In the genomic region with DNA sequence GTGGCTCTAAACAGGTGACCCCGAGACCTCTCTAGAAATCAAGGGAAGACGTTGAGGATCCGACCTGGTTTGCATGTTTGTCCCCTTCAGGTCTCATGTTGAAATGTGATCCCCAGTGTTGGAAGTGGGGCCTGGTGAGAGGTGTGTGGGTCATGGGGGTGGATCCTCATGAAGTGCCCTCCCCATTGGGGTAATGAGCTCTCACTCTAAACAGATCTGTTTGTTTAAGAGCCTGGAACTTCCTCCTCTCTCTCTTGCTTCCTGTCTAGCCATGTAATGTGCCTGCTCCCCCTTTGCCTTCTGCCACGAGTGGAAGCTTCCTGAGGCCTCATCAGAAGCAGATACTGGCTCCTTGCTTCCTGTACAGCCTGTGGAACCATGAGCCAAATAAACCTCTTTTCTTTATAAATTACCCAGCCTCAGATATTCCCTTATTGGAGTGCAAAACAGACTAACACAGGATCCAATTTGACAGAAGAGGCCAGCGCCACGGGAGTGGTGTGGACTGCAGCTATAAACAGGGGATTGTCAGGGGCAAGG, we compare ENCODE assay signal across 1 cellular context.
TF ChIP-seq lines count a peak whose summit lies in the region.

No MANE protein-coding gene starts in this region.

TF ChIP-seq in GM23338, 12 proteins besides CTCF, POLR2A, EP300 and RAD21 (continued from another document):
- TF ChIP-seq, protein P1, sequence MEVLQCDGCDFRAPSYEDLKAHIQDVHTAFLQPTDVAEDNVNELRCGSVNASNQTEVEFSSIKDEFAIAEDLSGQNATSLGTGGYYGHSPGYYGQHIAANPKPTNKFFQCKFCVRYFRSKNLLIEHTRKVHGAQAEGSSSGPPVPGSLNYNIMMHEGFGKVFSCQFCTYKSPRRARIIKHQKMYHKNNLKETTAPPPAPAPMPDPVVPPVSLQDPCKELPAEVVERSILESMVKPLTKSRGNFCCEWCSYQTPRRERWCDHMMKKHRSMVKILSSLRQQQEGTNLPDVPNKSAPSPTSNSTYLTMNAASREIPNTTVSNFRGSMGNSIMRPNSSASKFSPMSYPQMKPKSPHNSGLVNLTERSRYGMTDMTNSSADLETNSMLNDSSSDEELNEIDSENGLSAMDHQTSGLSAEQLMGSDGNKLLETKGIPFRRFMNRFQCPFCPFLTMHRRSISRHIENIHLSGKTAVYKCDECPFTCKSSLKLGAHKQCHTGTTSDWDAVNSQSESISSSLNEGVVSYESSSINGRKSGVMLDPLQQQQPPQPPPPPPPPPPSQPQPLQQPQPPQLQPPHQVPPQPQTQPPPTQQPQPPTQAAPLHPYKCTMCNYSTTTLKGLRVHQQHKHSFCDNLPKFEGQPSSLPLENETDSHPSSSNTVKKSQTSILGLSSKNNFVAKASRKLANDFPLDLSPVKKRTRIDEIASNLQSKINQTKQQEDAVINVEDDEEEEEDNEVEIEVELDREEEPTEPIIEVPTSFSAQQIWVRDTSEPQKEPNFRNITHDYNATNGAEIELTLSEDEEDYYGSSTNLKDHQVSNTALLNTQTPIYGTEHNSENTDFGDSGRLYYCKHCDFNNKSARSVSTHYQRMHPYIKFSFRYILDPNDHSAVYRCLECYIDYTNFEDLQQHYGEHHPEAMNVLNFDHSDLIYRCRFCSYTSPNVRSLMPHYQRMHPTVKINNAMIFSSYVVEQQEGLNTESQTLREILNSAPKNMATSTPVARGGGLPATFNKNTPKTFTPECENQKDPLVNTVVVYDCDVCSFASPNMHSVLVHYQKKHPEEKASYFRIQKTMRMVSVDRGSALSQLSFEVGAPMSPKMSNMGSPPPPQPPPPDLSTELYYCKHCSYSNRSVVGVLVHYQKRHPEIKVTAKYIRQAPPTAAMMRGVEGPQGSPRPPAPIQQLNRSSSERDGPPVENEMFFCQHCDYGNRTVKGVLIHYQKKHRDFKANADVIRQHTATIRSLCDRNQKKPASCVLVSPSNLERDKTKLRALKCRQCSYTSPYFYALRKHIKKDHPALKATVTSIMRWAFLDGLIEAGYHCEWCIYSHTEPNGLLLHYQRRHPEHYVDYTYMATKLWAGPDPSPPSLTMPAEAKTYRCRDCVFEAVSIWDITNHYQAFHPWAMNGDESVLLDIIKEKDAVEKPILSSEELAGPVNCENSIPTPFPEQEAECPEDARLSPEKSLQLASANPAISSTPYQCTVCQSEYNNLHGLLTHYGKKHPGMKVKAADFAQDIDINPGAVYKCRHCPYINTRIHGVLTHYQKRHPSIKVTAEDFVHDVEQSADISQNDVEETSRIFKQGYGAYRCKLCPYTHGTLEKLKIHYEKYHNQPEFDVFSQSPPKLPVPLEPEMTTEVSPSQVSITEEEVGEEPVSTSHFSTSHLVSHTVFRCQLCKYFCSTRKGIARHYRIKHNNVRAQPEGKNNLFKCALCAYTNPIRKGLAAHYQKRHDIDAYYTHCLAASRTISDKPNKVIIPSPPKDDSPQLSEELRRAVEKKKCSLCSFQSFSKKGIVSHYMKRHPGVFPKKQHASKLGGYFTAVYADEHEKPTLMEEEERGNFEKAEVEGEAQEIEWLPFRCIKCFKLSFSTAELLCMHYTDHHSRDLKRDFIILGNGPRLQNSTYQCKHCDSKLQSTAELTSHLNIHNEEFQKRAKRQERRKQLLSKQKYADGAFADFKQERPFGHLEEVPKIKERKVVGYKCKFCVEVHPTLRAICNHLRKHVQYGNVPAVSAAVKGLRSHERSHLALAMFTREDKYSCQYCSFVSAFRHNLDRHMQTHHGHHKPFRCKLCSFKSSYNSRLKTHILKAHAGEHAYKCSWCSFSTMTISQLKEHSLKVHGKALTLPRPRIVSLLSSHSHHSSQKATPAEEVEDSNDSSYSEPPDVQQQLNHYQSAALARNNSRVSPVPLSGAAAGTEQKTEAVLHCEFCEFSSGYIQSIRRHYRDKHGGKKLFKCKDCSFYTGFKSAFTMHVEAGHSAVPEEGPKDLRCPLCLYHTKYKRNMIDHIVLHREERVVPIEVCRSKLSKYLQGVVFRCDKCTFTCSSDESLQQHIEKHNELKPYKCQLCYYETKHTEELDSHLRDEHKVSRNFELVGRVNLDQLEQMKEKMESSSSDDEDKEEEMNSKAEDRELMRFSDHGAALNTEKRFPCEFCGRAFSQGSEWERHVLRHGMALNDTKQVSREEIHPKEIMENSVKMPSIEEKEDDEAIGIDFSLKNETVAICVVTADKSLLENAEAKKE (CRISPR knock-in tag; IDR thresholded peaks at IDR 0.05): no peak
- TF ChIP-seq EZH2 (IDR thresholded peaks at IDR 0.05; ENCODE audit: low read depth, unreplicated experiment): no peak
- no peak for TF ChIP-seq POLR2AphosphoS5 (IDR thresholded peaks at IDR 0.05; ENCODE audit: low read depth)
- no peak for TF ChIP-seq ZNF331 (CRISPR knock-in tag; IDR thresholded peaks at IDR 0.05; ENCODE audit: low read depth)
- TF ChIP-seq ZNF114 (CRISPR knock-in tag; IDR thresholded peaks at IDR 0.05): no peak
- TF ChIP-seq STAT1 (IDR thresholded peaks at IDR 0.05; ENCODE audit: unreplicated experiment): no peak
- TF ChIP-seq JUNB (IDR thresholded peaks at IDR 0.05; ENCODE audit: unreplicated experiment): no peak
- TF ChIP-seq NANOG (IDR thresholded peaks at IDR 0.05; ENCODE audit: borderline replicate concordance): no peak
- no peak for TF ChIP-seq EZH2phosphoT487 (IDR thresholded peaks at IDR 0.05; ENCODE audit: unreplicated experiment)
- TF ChIP-seq CREB1 (CRISPR knock-in tag; IDR thresholded peaks at IDR 0.05; ENCODE audit: low read depth): no peak
- no peak for TF ChIP-seq ETS1 (IDR thresholded peaks at IDR 0.05)
TF ChIP-seq in GM23338: peak in this region for 0.
